ENCODE assay signal across 1 cellular context in genomic region chr20:14992071-14992654, GRCh38.
TF ChIP-seq lines count a peak whose summit lies in the region.

No MANE protein-coding gene starts in this region.

TF ChIP-seq in HepG2, 621 proteins besides CTCF, POLR2A, EP300 and RAD21 (continued from another document and continues in another):
- TF ChIP-seq ZNF280D (CRISPR knock-in tag; IDR thresholded peaks at IDR 0.05), result no peak; the same call in none of the 2 replicates
- TF ChIP-seq PAF1 (CRISPR knock-in tag; IDR thresholded peaks at IDR 0.05), result no peak
- no peak; the same call in 1 of the 2 replicates for TF ChIP-seq TGIF2 (CRISPR knock-in tag; IDR thresholded peaks at IDR 0.05)
- no peak for TF ChIP-seq DRAP1 (CRISPR knock-in tag; IDR thresholded peaks at IDR 0.05)
- no peak for TF ChIP-seq KDM2A (CRISPR knock-in tag; IDR thresholded peaks at IDR 0.05; ENCODE audit: borderline replicate concordance, low read depth)
- TF ChIP-seq TRIM24 (CRISPR knock-in tag; IDR thresholded peaks at IDR 0.05), result no peak
- no peak for TF ChIP-seq ARNT2 (CRISPR knock-in tag; IDR thresholded peaks at IDR 0.05; ENCODE audit: low read depth)
- no peak for TF ChIP-seq ZNF773 (CRISPR knock-in tag; IDR thresholded peaks at IDR 0.05; ENCODE audit: borderline replicate concordance)
- TF ChIP-seq ZSCAN25 (CRISPR knock-in tag; IDR thresholded peaks at IDR 0.05), result no peak
- TF ChIP-seq ISL2 (CRISPR knock-in tag; IDR thresholded peaks at IDR 0.05), result no peak
- no peak for TF ChIP-seq NFE2L1 (CRISPR knock-in tag; IDR thresholded peaks at IDR 0.05; ENCODE audit: borderline replicate concordance)
- TF ChIP-seq ETS1 (CRISPR knock-in tag; IDR thresholded peaks at IDR 0.05), result no peak
- no peak for TF ChIP-seq ZNF430 (CRISPR knock-in tag; IDR thresholded peaks at IDR 0.05)
- no peak for TF ChIP-seq ZNF256 (CRISPR knock-in tag; conservative IDR thresholded peaks at IDR 0.05)
- TF ChIP-seq BATF2 (CRISPR knock-in tag; IDR thresholded peaks at IDR 0.05), result no peak
- no peak for TF ChIP-seq ZNF281 (CRISPR knock-in tag; IDR thresholded peaks at IDR 0.05; ENCODE audit: borderline replicate concordance)
- no peak for TF ChIP-seq RFXANK (CRISPR knock-in tag; IDR thresholded peaks at IDR 0.05)
- no peak for TF ChIP-seq HINFP (CRISPR knock-in tag; IDR thresholded peaks at IDR 0.05; ENCODE audit: low read depth)
- no peak for TF ChIP-seq MED8 (CRISPR knock-in tag; IDR thresholded peaks at IDR 0.05; ENCODE audit: insufficient replicate concordance)
- TF ChIP-seq ZNF431 (CRISPR knock-in tag; IDR thresholded peaks at IDR 0.05; ENCODE audit: borderline replicate concordance, low read depth), result no peak
- no peak for TF ChIP-seq HNRNPK (IDR thresholded peaks at IDR 0.05; ENCODE audit: low read depth, low read length, poor library complexity, severe bottlenecking)
- TF ChIP-seq MYNN (CRISPR knock-in tag; IDR thresholded peaks at IDR 0.05; ENCODE audit: low read depth), result no peak
- peak; percentile 78 for TF ChIP-seq ZGPAT (CRISPR knock-in tag; IDR thresholded peaks at IDR 0.05)
- no peak for TF ChIP-seq ARID4A (CRISPR knock-in tag; IDR thresholded peaks at IDR 0.05; ENCODE audit: borderline replicate concordance)
- TF ChIP-seq CREM (IDR thresholded peaks at IDR 0.05), result no peak; the same call in 1 of the 2 replicates
- no peak for TF ChIP-seq CREM (CRISPR knock-in tag; IDR thresholded peaks at IDR 0.05)
- TF ChIP-seq SAFB2 (CRISPR knock-in tag; IDR thresholded peaks at IDR 0.05; ENCODE audit: borderline replicate concordance, low read depth), result no peak
- no peak for TF ChIP-seq FOXO1 (CRISPR knock-in tag; IDR thresholded peaks at IDR 0.05)
- no peak for TF ChIP-seq ZBTB25 (CRISPR knock-in tag; IDR thresholded peaks at IDR 0.05)
- TF ChIP-seq ZXDC (CRISPR knock-in tag; IDR thresholded peaks at IDR 0.05), result no peak
- TF ChIP-seq ZUFSP (CRISPR knock-in tag; IDR thresholded peaks at IDR 0.05; ENCODE audit: borderline replicate concordance), result no peak
- 0 out of 2 replicates have a peak, but pooled peaks have one; percentile 15 for TF ChIP-seq SMARCC2 (IDR thresholded peaks at IDR 0.05)
- TF ChIP-seq ELF1 (CRISPR knock-in tag; IDR thresholded peaks at IDR 0.05), result no peak
- no peak for TF ChIP-seq POLR2AphosphoS5 (IDR thresholded peaks at IDR 0.05; ENCODE audit: low read depth, low read length)
- TF ChIP-seq STAT5B (CRISPR knock-in tag; IDR thresholded peaks at IDR 0.05), result no peak
- TF ChIP-seq ZNF468 (CRISPR knock-in tag; IDR thresholded peaks at IDR 0.05), result no peak
